ENCODE assay signal across 8 cellular contexts in the genomic region with DNA sequence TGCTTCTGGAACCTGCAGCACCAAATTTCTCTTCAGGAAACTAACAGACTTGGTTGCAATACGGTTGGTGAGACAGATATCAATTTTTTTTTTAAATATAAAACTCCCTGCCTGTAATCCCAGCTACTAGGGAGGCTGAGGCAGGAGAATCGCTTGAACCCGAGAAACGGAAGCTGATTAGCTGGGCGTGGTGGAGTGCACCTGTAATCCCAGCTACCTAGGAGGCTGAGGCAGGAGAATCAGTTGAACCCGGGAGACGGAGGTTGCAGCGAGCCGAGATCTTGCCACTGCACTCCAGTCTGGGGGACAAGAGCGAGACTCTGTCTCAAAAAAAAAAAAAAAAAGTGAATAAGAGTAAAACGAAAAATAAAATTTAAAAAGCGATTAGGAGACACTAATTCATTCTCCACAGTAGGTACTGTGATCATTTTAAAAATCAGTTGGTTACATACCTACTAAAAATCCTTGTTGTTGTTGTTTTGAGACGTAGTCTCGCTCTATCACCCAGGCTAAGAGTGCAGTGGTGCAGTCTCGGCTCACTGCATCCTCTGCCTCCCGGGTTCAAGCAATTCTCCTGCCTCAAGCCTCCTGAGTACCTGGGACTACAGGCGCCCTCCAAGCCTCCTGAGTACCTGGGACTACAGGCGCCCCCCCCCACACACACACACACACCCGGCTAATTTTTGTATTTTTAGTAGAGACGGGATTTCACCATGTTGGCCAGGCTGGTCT. TPM values are rescaled to one million over a fixed set of nuclear protein-coding genes. Genes with fewer than 3 reads are reported as not detected.
A peak's percentile ranks its signal among the peaks of the same experiment; 100 is the strongest.
DNase-seq lines count a peak whose midpoint lies in the region; ATAC-seq and TF ChIP-seq lines count a peak whose summit lies in the region.

No MANE protein-coding gene starts in this region.

- H3K9me3 ChIP-seq in BLaER1: no peaks in the 10 kb centered on the region

- intact Hi-C loops in natural killer cell (cut with micrococcal nuclease): loop anchor here (2.0 to 5.0 kb wide), 4 partner anchors 37 to 84 kb away; partner anchors contain the start of genes ANKRD34A, POLR3GL and TXNIP

- TF ChIP-seq CTCF in KMS-11 (conservative IDR thresholded peaks at IDR 0.05; ENCODE audit: low read depth, low read length) (no peak), coronary artery (IDR thresholded peaks at IDR 0.05) (no peak), natural killer cell (IDR thresholded peaks at IDR 0.05) (no peak)

- H4K20me1 ChIP-seq in BLaER1 (peaks cover 10% of the 10 kb centered on the region; the same call in 1 of the 2 replicates), KMS-11 (ENCODE audit: insufficient read depth) (no peaks in the 10 kb centered on the region)

- H3K27me3 ChIP-seq in BLaER1: no peaks in the 10 kb centered on the region
- H3K27me3 ChIP-seq in KMS-11 (ENCODE audit: insufficient read depth, low read depth): no peaks in the 10 kb centered on the region

- no peak for ATAC-seq in natural killer cell
- ATAC-seq in GM21360 (IDR thresholded peaks at IDR 0.05; ENCODE audit: unreplicated experiment): no peak

- peak overlapping the region; percentile 73 for H2AFZ ChIP-seq in KMS-11 (ENCODE audit: low read depth)

- peaks cover 30% of the 10 kb centered on the region for H3K4me1 ChIP-seq in BLaER1
- H3K4me1 ChIP-seq in KMS-11 (ENCODE audit: low read depth, poor library complexity, severe bottlenecking): peaks cover 18% of the 10 kb centered on the region

- H3K27me3 Mint-ChIP-seq in natural killer cell (ENCODE audit: low read depth in 2 of 2): no peaks in the 10 kb centered on the region

- peaks cover 28% of the 10 kb centered on the region for H3K79me2 ChIP-seq in KMS-11 (ENCODE audit: insufficient read depth, low read depth)

- H3K36me3 ChIP-seq in BLaER1 (peaks cover 19% of the 10 kb centered on the region), KMS-11 (ENCODE audit: insufficient read depth) (peaks cover 7% of the 10 kb centered on the region; the same call in 1 of the 2 replicates)

- H3K27ac ChIP-seq in BLaER1 (peak overlapping the region; percentile 96), KMS-11 (peak overlapping the region; percentile 75), coronary artery (peak overlapping the region; percentile 92 to 95)

- peak overlapping the region; percentile 14 for H3K4me3 Mint-ChIP-seq in natural killer cell

- H3K4me2 ChIP-seq in BLaER1: peak overlapping the region; percentile 94
- H3K4me2 ChIP-seq in KMS-11: peak overlapping the region; percentile 89

- no peaks in the 10 kb centered on the region for H3K9me3 Mint-ChIP-seq in natural killer cell

- H3K4me3 ChIP-seq in BLaER1 (peak overlapping the region; percentile 76), KMS-11 (IDR thresholded peaks at IDR 0.05; ENCODE audit: insufficient read depth, low read depth, low read length) (peak overlapping the region; percentile 100), coronary artery (peak overlapping the region; percentile 83)

- H3K4me1 Mint-ChIP-seq in natural killer cell: peaks cover 22 to 28% of the 10 kb centered on the region in 2 donors

- DNase-seq in coronary artery (ENCODE audit: low spot score) (no peak), natural killer cell (no peak), NCI-H1436 (lab: John Stamatoyannopoulos, UW) (no peak), OCI-M1 (lab: John Stamatoyannopoulos, UW) (no peak), 8988T (no peak)

- H3K9ac ChIP-seq in BLaER1: peak overlapping the region; percentile 95
- peak overlapping the region; percentile 80 for H3K9ac ChIP-seq in KMS-11

- H3K27ac Mint-ChIP-seq in natural killer cell: no peak overlapping the region

- H3K36me3 Mint-ChIP-seq in natural killer cell: peaks cover 6% of the 10 kb centered on the region

RNA-seq across cellular contexts. Expression of gene RBM8A, which starts 0.8 kb away (rescaled TPM):
- 100 to 1,000 TPM; 172 to 204 (median 200) TPM for total RNA-seq in natural killer cell

RNA-seq across cellular contexts. Expression of gene PEX11B, which starts 9.6 kb away (rescaled TPM):
- 10 to 100 TPM; 20.6 to 26.0 (median 24.9) TPM for total RNA-seq in natural killer cell

RNA-seq across cellular contexts. Expression of gene ITGA10, which starts 18.2 kb away (rescaled TPM):
- total RNA-seq in natural killer cell: 1 to 10 TPM in 2 of 3 donors, under 1 TPM in 1; 0.61 to 1.7 (median 1.1) TPM

RNA-seq across cellular contexts. Expression of gene LIX1L, which starts 29.7 kb away (rescaled TPM):
- total RNA-seq in natural killer cell: 10 to 100 TPM; 33.4 to 41.3 (median 38.2) TPM

RNA-seq across cellular contexts. Expression of gene ANKRD34A, which starts 36.3 kb away (rescaled TPM):
- total RNA-seq in natural killer cell: 1 to 10 TPM; 1.4 to 1.9 (median 1.4) TPM
